8 cellular contexts compared by ENCODE assay signal in the genomic region with DNA sequence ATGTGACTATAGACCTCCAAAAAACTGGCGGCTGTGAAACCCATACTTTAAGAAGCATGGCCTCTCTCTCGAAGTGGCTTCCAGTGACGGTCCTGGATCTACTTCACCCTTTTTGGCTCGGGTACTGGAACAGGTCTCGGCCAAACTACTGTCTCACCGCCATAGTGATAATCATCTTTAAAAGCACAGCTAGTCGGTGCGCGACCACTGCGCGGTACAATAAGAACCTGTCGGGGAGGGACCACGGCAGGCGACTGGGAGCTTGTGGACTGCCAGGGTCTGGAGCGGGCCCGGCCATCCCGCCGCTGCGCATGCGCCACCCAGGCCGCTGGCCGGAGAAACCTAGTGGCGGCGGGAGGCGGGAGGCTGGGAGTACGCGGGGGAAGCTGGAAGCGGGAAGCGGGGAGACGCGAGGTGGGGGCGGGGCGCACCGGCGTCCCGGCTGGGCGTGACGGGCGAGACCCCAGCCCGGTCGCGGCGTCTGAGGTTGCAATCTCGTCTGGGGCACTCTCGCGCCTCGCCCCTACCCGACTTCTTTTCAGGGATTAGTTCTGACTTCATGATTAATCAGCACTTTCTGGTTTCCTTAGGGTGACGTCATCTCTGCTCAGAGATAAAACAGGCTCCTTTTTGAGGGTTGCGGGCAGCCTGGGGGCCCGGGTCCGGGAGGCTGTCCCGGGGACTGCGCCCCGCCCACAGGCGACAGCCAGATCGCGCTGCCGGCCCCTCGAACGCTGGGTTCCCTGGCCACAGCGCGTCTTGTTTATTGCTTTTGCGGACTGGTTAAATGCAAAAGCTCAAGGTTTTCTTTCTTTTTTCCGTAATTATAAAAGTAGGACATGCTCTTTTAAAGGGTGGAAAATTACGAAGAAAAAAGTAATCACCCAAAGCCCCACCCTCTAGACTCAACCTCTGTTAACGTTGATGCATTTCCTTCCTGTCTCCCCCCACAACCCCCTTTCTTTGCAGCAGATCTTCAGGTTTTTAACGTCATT.
DNase-seq lines count a peak whose midpoint lies in the region; ATAC-seq and TF ChIP-seq lines count a peak whose summit lies in the region.

No MANE protein-coding gene starts in this region.

- H3K36me3 ChIP-seq in stomach, result no peaks in the 10 kb centered on the region

- H3K9me3 ChIP-seq in stomach, result no peaks in the 10 kb centered on the region

- no peaks in the 10 kb centered on the region for H3K36me3 Mint-ChIP-seq in neural crest cell (ENCODE audit: low read depth)

- no peak for TF ChIP-seq CTCF in foreskin fibroblast (IDR thresholded peaks at IDR 0.05; ENCODE audit: low read depth, low read length)
- no peak for TF ChIP-seq CTCF in neural crest cell (conservative IDR thresholded peaks at IDR 0.05)
- TF ChIP-seq CTCF in stomach (IDR thresholded peaks at IDR 0.05), result peak in 1 of 7 experiments; percentile 24

- peaks cover 29% of the 10 kb centered on the region for H3K4me1 Mint-ChIP-seq in neural crest cell

- H3K4me3 ChIP-seq in foreskin fibroblast (ENCODE audit: low read depth in 1 of 2, low read length in 2 of 2), result peak overlapping the region; percentile 62 to 69
- peak overlapping the region; percentile 48 to 65 (median 58) for H3K4me3 ChIP-seq in stomach

- TF ChIP-seq EP300 in stomach (IDR thresholded peaks at IDR 0.05), result peak; percentile 49

- no peak for TF ChIP-seq POLR2A in stomach (IDR thresholded peaks at IDR 0.05)

- H3K27ac Mint-ChIP-seq in neural crest cell (ENCODE audit: unreplicated experiment), result peak overlapping the region; percentile 98

- peak overlapping the region; percentile 92 to 99 (median 95) for H3K27ac ChIP-seq in stomach

- no peaks in the 10 kb centered on the region for H3K9me3 Mint-ChIP-seq in neural crest cell

- peaks cover 12 to 34% (median 26%) of the 10 kb centered on the region in 4 donors for H3K4me1 ChIP-seq in stomach

- 1 to 3% (median 2%) methylated on average over 62 to 68 of the region's 68 CpGs for WGBS in stomach, 5 donors

- peak overlapping the region; percentile 86 for H3K4me3 Mint-ChIP-seq in neural crest cell

- intact Hi-C loops in stomach (cut with DNase I; ENCODE audit: low total_unique reads), result no loop called here

- in situ Hi-C loops in KBM-7 (cut with MboI; ENCODE audit: low pct_unique_long_range_greater_than_20kb, low sequenced_read_pairs), result no loop called here

- peak; percentile 89 for ATAC-seq in GM21717 (IDR thresholded peaks at IDR 0.05; ENCODE audit: unreplicated experiment)

- no peaks in the 10 kb centered on the region for H3K27me3 Mint-ChIP-seq in neural crest cell (ENCODE audit: low read depth)

- H3K27me3 ChIP-seq in stomach, result no peaks in the 10 kb centered on the region

- DNase-seq in DMS53 treated with DMSO at 0.1 percent for 48 hours (lab: John Stamatoyannopoulos, UW; ENCODE audit: unreplicated experiment), result peak; percentile 82
- DNase-seq in KBM-7, result peak; percentile 90
- DNase-seq in SHP77 treated with DMSO at 0.1 percent for 48 hours (lab: John Stamatoyannopoulos, UW), result peak; percentile 81
- peak; percentile 75 for DNase-seq in activated gamma-delta T cell treated with Interleukin-2 at 50 U/mL for 16 hours
- peak; percentile 90 to 95 for DNase-seq in foreskin fibroblast
- DNase-seq in neural crest cell (ENCODE audit: low read depth, low spot score), result peak; percentile 88
- peak; percentile 87 for DNase-seq in stomach

Comparison
In these comparisons a context has a peak if more than half of its experiments do, and no peak if none do; other contexts are left out.
1. Peak in every context shown above with its lines: DNase-seq, ATAC-seq, H3K4me3 ChIP-seq and H3K27ac ChIP-seq.